Comparison of ENCODE assay signal across 30 cellular contexts in genomic region chr9:125103770-125104169, GRCh38.
"Had no signal": no experiment of that assay in that cellular context is flagged by ENCODE, and none has a peak within 500 bp of the region (broad histone marks: within the 10 kb centered on the region; RNA-seq: fewer than 3 reads in every experiment).

No MANE protein-coding gene starts in this region.

- H3K27ac Mint-ChIP-seq: activated B cell treated with CpG ODN at 0.5 μM for 24 hours; activated CD4-positive, alpha-beta memory T cell treated with anti-CD3 and anti-CD28 coated beads, Interleukin-2, amount 10 ng/mL, durations not matched to agents 7 days and 5 days; activated CD8-positive, alpha-beta memory T cell treated with anti-CD3 and anti-CD28 coated beads, Interleukin-2, amount 10 ng/mL, durations not matched to agents 7 days and 5 days; activated naive CD4-positive, alpha-beta T cell treated with anti-CD3 and anti-CD28 coated beads, Interleukin-2, amount 10 ng/mL, durations not matched to agents 7 days and 5 days; activated naive CD8-positive, alpha-beta T cell; activated naive CD8-positive, alpha-beta T cell treated with anti-CD3 and anti-CD28 coated beads, Interleukin-2, amount 50 U/mL, for 24 hours had no signal

- H3K36me3 ChIP-seq: brain microvascular endothelial cell had no signal

- H3K27me3 Mint-ChIP-seq: activated B cell treated with CpG ODN at 0.5 μM for 24 hours; activated CD4-positive, alpha-beta memory T cell treated with anti-CD3 and anti-CD28 coated beads, Interleukin-2, amount 10 ng/mL, durations not matched to agents 7 days and 5 days; activated CD8-positive, alpha-beta memory T cell treated with anti-CD3 and anti-CD28 coated beads, Interleukin-2, amount 10 ng/mL, durations not matched to agents 7 days and 5 days; activated naive CD4-positive, alpha-beta T cell treated with anti-CD3 and anti-CD28 coated beads, Interleukin-2, amount 10 ng/mL, durations not matched to agents 7 days and 5 days; activated naive CD8-positive, alpha-beta T cell; activated naive CD8-positive, alpha-beta T cell treated with anti-CD3 and anti-CD28 coated beads, Interleukin-2, amount 50 U/mL, for 24 hours had no signal

- H3K4me1 Mint-ChIP-seq: activated CD4-positive, alpha-beta memory T cell treated with anti-CD3 and anti-CD28 coated beads, Interleukin-2, amount 10 ng/mL, durations not matched to agents 7 days and 5 days; activated CD8-positive, alpha-beta memory T cell treated with anti-CD3 and anti-CD28 coated beads, Interleukin-2, amount 10 ng/mL, durations not matched to agents 7 days and 5 days; activated naive CD4-positive, alpha-beta T cell treated with anti-CD3 and anti-CD28 coated beads, Interleukin-2, amount 10 ng/mL, durations not matched to agents 7 days and 5 days; activated naive CD8-positive, alpha-beta T cell treated with anti-CD3 and anti-CD28 coated beads, Interleukin-2, amount 50 U/mL, for 24 hours had no signal

- DNase-seq: activated B cell treated with CpG ODN at 0.5 μM for 24 hours; activated CD4-positive, alpha-beta memory T cell treated with anti-CD3 and anti-CD28 coated beads, Interleukin-2, amount 10 ng/mL, durations not matched to agents 7 days and 5 days; activated CD4-positive, alpha-beta T cell treated with anti-CD3 and anti-CD28 coated beads for 4 hours; activated CD4-positive, CD25-positive, alpha-beta regulatory T cell treated with anti-CD3 and anti-CD28 coated beads, Interleukin-2, amount 50 U/mL, for 72 hours; activated CD8-positive, alpha-beta memory T cell treated with anti-CD3 and anti-CD28 coated beads for 24 hours; activated CD8-positive, alpha-beta memory T cell treated with anti-CD3 and anti-CD28 coated beads, Interleukin-2, amount 10 ng/mL, durations not matched to agents 7 days and 5 days; activated CD8-positive, alpha-beta memory T cell treated with anti-CD3 and anti-CD28 coated beads, Interleukin-2, amount 50 U/mL, for 48 hours; activated effector memory CD4-positive, alpha-beta T cell treated with Interleukin-2 at 50 U/mL for 16 hours; activated naive CD4-positive, alpha-beta T cell treated with anti-CD3 and anti-CD28 coated beads, Interleukin-2, amount 10 ng/mL, durations not matched to agents 7 days and 5 days; activated naive CD8-positive, alpha-beta T cell treated with anti-CD3 and anti-CD28 coated beads, Interleukin-2, amount 50 U/mL, for 24 hours; activated T-cell treated with anti-CD3 and anti-CD28 coated beads, Interleukin-2, amount 50 U/mL, for 48 hours; anterior cingulate cortex; brain microvascular endothelial cell; central memory CD4-positive, alpha-beta T cell; NCI-H1092 treated with DMSO at 0.1 percent for 48 hours; NCI-H1417; NCI-H146; NCI-H187; NCI-H2081; NCI-H345; NCI-H524 treated with DMSO at 0.1 percent for 48 hours; SHP77; SW 1271; T-helper 1 cell; T-helper 2 cell; T-helper 9 cell had no signal

- H3K9me3 Mint-ChIP-seq: activated B cell treated with CpG ODN at 0.5 μM for 24 hours; activated CD4-positive, alpha-beta memory T cell treated with anti-CD3 and anti-CD28 coated beads, Interleukin-2, amount 10 ng/mL, durations not matched to agents 7 days and 5 days; activated naive CD4-positive, alpha-beta T cell treated with anti-CD3 and anti-CD28 coated beads, Interleukin-2, amount 10 ng/mL, durations not matched to agents 7 days and 5 days; activated naive CD8-positive, alpha-beta T cell treated with anti-CD3 and anti-CD28 coated beads, Interleukin-2, amount 50 U/mL, for 24 hours had no signal

- ATAC-seq: activated CD8-positive, alpha-beta memory T cell treated with anti-CD3 and anti-CD28 coated beads, Interleukin-2, amount 10 ng/mL, durations not matched to agents 7 days and 5 days; activated naive CD8-positive, alpha-beta T cell treated with anti-CD3 and anti-CD28 coated beads, Interleukin-2, amount 50 U/mL, for 24 hours; Panc1; SK-N-SH treated with all-trans-retinoic acid at 6 μM for 48 hours had no signal

- H3K27me3 ChIP-seq: brain microvascular endothelial cell had no signal

- H3K4me3 Mint-ChIP-seq: activated B cell treated with CpG ODN at 0.5 μM for 24 hours; activated CD4-positive, alpha-beta memory T cell treated with anti-CD3 and anti-CD28 coated beads, Interleukin-2, amount 10 ng/mL, durations not matched to agents 7 days and 5 days; activated CD8-positive, alpha-beta memory T cell treated with anti-CD3 and anti-CD28 coated beads, Interleukin-2, amount 10 ng/mL, durations not matched to agents 7 days and 5 days; activated naive CD4-positive, alpha-beta T cell treated with anti-CD3 and anti-CD28 coated beads, Interleukin-2, amount 10 ng/mL, durations not matched to agents 7 days and 5 days; activated naive CD8-positive, alpha-beta T cell; activated naive CD8-positive, alpha-beta T cell treated with anti-CD3 and anti-CD28 coated beads, Interleukin-2, amount 50 U/mL, for 24 hours had no signal

- H3K27ac ChIP-seq: brain microvascular endothelial cell, VCaP had no signal

- H3K36me3 Mint-ChIP-seq: activated CD8-positive, alpha-beta memory T cell treated with anti-CD3 and anti-CD28 coated beads, Interleukin-2, amount 10 ng/mL, durations not matched to agents 7 days and 5 days; activated naive CD4-positive, alpha-beta T cell treated with anti-CD3 and anti-CD28 coated beads, Interleukin-2, amount 10 ng/mL, durations not matched to agents 7 days and 5 days; activated naive CD8-positive, alpha-beta T cell had no signal
